25 cellular contexts compared by ENCODE assay signal in genomic region chr2:6236317-6236716, GRCh38.
"Had no signal": no experiment of that assay in that cellular context is flagged by ENCODE, and none has a peak within 500 bp of the region (broad histone marks: within the 10 kb centered on the region; RNA-seq: fewer than 3 reads in every experiment).

No MANE protein-coding gene starts in this region.

- H3K9me3 ChIP-seq: gastroesophageal sphincter, neutrophil, pancreas, right lobe of liver, suprapubic skin, transverse colon, upper lobe of right lung, uterus had no signal

- H3K79me2 ChIP-seq: hepatocyte had no signal

- H3K36me3 ChIP-seq: gastroesophageal sphincter, heart left ventricle, left lung, neutrophil, pancreas, right lobe of liver, suprapubic skin, transverse colon, upper lobe of right lung, uterus had no signal

- H3K4me2 ChIP-seq: hepatocyte had no signal

- H3K27ac ChIP-seq: dorsolateral prefrontal cortex, epithelial cell of prostate, gastroesophageal sphincter, heart left ventricle, hepatocyte, left lung, neutrophil, pancreas, right lobe of liver, suprapubic skin, transverse colon, upper lobe of right lung, uterus had no signal

- H3K4me1 ChIP-seq: gastroesophageal sphincter, heart left ventricle, left lung, pancreas, right lobe of liver, suprapubic skin, transverse colon, upper lobe of right lung, uterus had no signal

- H3K27me3 ChIP-seq: gastroesophageal sphincter, heart left ventricle, hepatocyte, left lung, neutrophil, pancreas, right lobe of liver, suprapubic skin, transverse colon, upper lobe of right lung, uterus had no signal

- H3K27ac Mint-ChIP-seq: naive thymus-derived CD8-positive, alpha-beta T cell; stimulated activated naive CD8-positive, alpha-beta T cell treated with anti-CD3 and anti-CD28 coated beads, Interleukin-15, amount 100 ng/mL, for 72 hours had no signal

- DNase-seq: dorsolateral prefrontal cortex; effector CD4-positive, alpha-beta T cell; foreskin fibroblast; heart left ventricle; kidney; left lung; mesendoderm; naive thymus-derived CD8-positive, alpha-beta T cell; pancreas; right lobe of liver; small intestine; stimulated activated CD4-positive, alpha-beta T cell treated with anti-CD3 and anti-CD28 coated beads, Interleukin-15, amount 100 ng/mL, for 24 hours; stimulated activated CD4-positive, alpha-beta T cell treated with anti-CD3 and anti-CD28 coated beads, Interleukin-2, amount 100 ng/mL, for 48 hours; stimulated activated CD8-positive, alpha-beta memory T cell treated with anti-CD3 and anti-CD28 coated beads, Interleukin-4, amount 100 ng/mL, for 48 hours; stimulated activated naive CD4-positive, alpha-beta T cell; stimulated activated naive CD8-positive, alpha-beta T cell treated with anti-CD3 and anti-CD28 coated beads, Interleukin-15, amount 100 ng/mL, for 72 hours; transverse colon; upper lobe of right lung; uterus had no signal

- H3K4me1 Mint-ChIP-seq: stimulated activated naive CD8-positive, alpha-beta T cell treated with anti-CD3 and anti-CD28 coated beads, Interleukin-15, amount 100 ng/mL, for 72 hours had no signal

- ATAC-seq: esophagus mucosa; gastroesophageal sphincter; heart left ventricle; left lung; naive thymus-derived CD8-positive, alpha-beta T cell; pancreas; right lobe of liver; stimulated activated naive CD8-positive, alpha-beta T cell treated with anti-CD3 and anti-CD28 coated beads, Interleukin-15, amount 100 ng/mL, for 72 hours; upper lobe of right lung had no signal

- H3K4me3 Mint-ChIP-seq: naive thymus-derived CD8-positive, alpha-beta T cell; stimulated activated naive CD8-positive, alpha-beta T cell treated with anti-CD3 and anti-CD28 coated beads, Interleukin-15, amount 100 ng/mL, for 72 hours had no signal

- H3K4me3 ChIP-seq: dorsolateral prefrontal cortex, gastroesophageal sphincter, heart left ventricle, hepatocyte, left lung, pancreas, right lobe of liver, suprapubic skin, transverse colon, upper lobe of right lung, uterus had no signal

- H2AFZ ChIP-seq: hepatocyte had no signal

- H3K36me3 Mint-ChIP-seq: naive thymus-derived CD8-positive, alpha-beta T cell had no signal

- H3K27me3 Mint-ChIP-seq: stimulated activated naive CD8-positive, alpha-beta T cell treated with anti-CD3 and anti-CD28 coated beads, Interleukin-15, amount 100 ng/mL, for 72 hours had no signal
